In the genomic region with DNA sequence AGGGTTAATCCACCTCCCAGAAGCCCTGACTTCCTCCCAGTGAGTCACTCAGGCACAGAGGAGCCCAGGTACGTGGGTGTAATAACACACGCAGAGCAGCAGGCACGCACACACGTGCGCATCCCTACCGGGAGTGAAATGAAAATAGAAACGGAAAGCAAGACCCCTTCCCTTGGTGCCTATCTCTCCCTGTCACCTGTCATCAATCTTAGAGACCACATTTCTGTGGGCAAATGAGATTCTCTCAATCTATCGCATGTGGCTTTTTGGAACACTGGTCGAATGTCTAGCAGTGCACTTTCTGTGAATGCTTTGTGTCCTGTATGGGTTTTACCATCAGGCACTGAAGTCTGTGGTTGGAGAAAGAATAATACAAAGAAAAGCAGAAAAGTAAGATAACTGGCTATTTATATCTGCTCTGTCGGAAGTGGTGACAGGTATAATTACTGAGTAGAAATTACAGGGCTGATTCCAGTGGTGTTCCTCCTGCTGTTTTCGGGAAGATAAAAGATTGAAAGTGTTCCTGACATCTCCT, we compare ENCODE assay signal across 8 cellular contexts.
DNase-seq lines count a peak whose midpoint lies in the region; ATAC-seq and TF ChIP-seq lines count a peak whose summit lies in the region.

No MANE protein-coding gene starts in this region.

- no peak for TF ChIP-seq CTCF in right atrium auricular region (IDR thresholded peaks at IDR 0.05)
- no peak for TF ChIP-seq CTCF in left lung (IDR thresholded peaks at IDR 0.05)

- H3K36me3 Mint-ChIP-seq in activated T-cell treated with anti-CD3 and anti-CD28 coated beads, Interleukin-2, amount 50 U/mL, for 72 hours (ENCODE audit: insufficient read depth in 2 of 2), result peaks cover 2 to 4% of the 10 kb centered on the region in 2 donors

- H3K27ac Mint-ChIP-seq in activated T-cell treated with anti-CD3 and anti-CD28 coated beads, Interleukin-2, amount 50 U/mL, for 72 hours, result no peak overlapping the region

- H3K27me3 Mint-ChIP-seq in activated T-cell treated with anti-CD3 and anti-CD28 coated beads, Interleukin-2, amount 50 U/mL, for 72 hours (ENCODE audit: low read depth), result peaks cover 23% of the 10 kb centered on the region

- DNase-seq in activated T-cell treated with anti-CD3 and anti-CD28 coated beads, Interleukin-2, amount 50 U/mL, for 72 hours, result peak; percentile 8 to 11
- peak; percentile 42 for DNase-seq in stimulated activated CD4-positive, alpha-beta T cell treated with anti-CD3 and anti-CD28 coated beads, Interleukin-15, amount 100 ng/mL, for 24 hours
- no peak for DNase-seq in DMS53 treated with DMSO at 0.1 percent for 48 hours (lab: John Stamatoyannopoulos, UW; ENCODE audit: unreplicated experiment)
- no peak for DNase-seq in right atrium auricular region (ENCODE audit: low spot score)
- DNase-seq in left lung, result no peak
- no peak for DNase-seq in Right ventricle myocardium superior

- H3K9me3 ChIP-seq in right atrium auricular region (no peaks in the 10 kb centered on the region), left lung (no peaks in the 10 kb centered on the region)

- H3K9me3 Mint-ChIP-seq in activated T-cell treated with anti-CD3 and anti-CD28 coated beads, Interleukin-2, amount 50 U/mL, for 72 hours, result peaks cover 4 to 7% of the 10 kb centered on the region in 2 donors

- no peaks in the 10 kb centered on the region for H3K36me3 ChIP-seq in right atrium auricular region
- no peaks in the 10 kb centered on the region for H3K36me3 ChIP-seq in left lung

- peak; percentile 89 for ATAC-seq in GM19452 (IDR thresholded peaks at IDR 0.05; ENCODE audit: unreplicated experiment)
- ATAC-seq in HG03139 (IDR thresholded peaks at IDR 0.05; ENCODE audit: unreplicated experiment), result peak; percentile 67
- peak; percentile 62 to 88 for ATAC-seq in activated T-cell treated with anti-CD3 and anti-CD28 coated beads, Interleukin-2, amount 50 U/mL, for 72 hours (replicated peaks in 1 of 2)
- ATAC-seq in left lung, result no peak
- no peak for ATAC-seq in Right ventricle myocardium superior (ENCODE audit: poor library complexity)

- intact Hi-C loops in left lung (cut with DNase I), result no loop called here
- intact Hi-C loops in Right ventricle myocardium superior (cut with DNase I), result no loop called here

- no peak overlapping the region for H3K27ac ChIP-seq in right atrium auricular region
- no peak overlapping the region for H3K27ac ChIP-seq in left lung

- H3K4me1 ChIP-seq in right atrium auricular region (no peaks in the 10 kb centered on the region), left lung (no peaks in the 10 kb centered on the region)

- peaks cover 9% of the 10 kb centered on the region for H3K4me1 Mint-ChIP-seq in activated T-cell treated with anti-CD3 and anti-CD28 coated beads, Interleukin-2, amount 50 U/mL, for 72 hours (ENCODE audit: low read depth)

- H3K27me3 ChIP-seq in right atrium auricular region, result no peaks in the 10 kb centered on the region
- peaks cover 0 to 4% of the 10 kb centered on the region in 2 donors for H3K27me3 ChIP-seq in left lung

- H3K4me3 ChIP-seq in right atrium auricular region, result no peak overlapping the region
- H3K4me3 ChIP-seq in left lung, result no peak overlapping the region

- H3K4me3 Mint-ChIP-seq in activated T-cell treated with anti-CD3 and anti-CD28 coated beads, Interleukin-2, amount 50 U/mL, for 72 hours, result peak overlapping the region; percentile 62 to 71

Comparison
In these comparisons a context has a peak if more than half of its experiments do, and no peak if none do; other contexts are left out.
1. ATAC-seq: peak in GM19452 (single experiment), HG03139 (single experiment) and activated T-cell treated with anti-CD3 and anti-CD28 coated beads, Interleukin-2, amount 50 U/mL, for 72 hours (2 of 2); none in left lung (single experiment) and Right ventricle myocardium superior (single experiment).
2. DNase-seq: peak in activated T-cell treated with anti-CD3 and anti-CD28 coated beads, Interleukin-2, amount 50 U/mL, for 72 hours (2 of 2) and stimulated activated CD4-positive, alpha-beta T cell treated with anti-CD3 and anti-CD28 coated beads, Interleukin-15, amount 100 ng/mL, for 24 hours (single experiment); none in DMS53 treated with DMSO at 0.1 percent for 48 hours (single experiment), right atrium auricular region (single experiment), left lung (0 of 2) and Right ventricle myocardium superior (single experiment).